In genomic region chr9:1845421-1845820, GRCh38 we compare ENCODE assay signal across 28 cellular contexts.
"Had no signal": no experiment of that assay in that cellular context is flagged by ENCODE, and none has a peak within 500 bp of the region (broad histone marks: within the 10 kb centered on the region; RNA-seq: fewer than 3 reads in every experiment).

No MANE protein-coding gene starts in this region.

- H3K27me3 ChIP-seq: colonic mucosa, esophagus muscularis mucosa, esophagus squamous epithelium, foreskin keratinocyte, gastrocnemius medialis, heart left ventricle had no signal

- H3K9me3 ChIP-seq: colonic mucosa, esophagus muscularis mucosa, esophagus squamous epithelium, gastrocnemius medialis, gastroesophageal sphincter, heart left ventricle, heart right ventricle had no signal

- H3K27ac Mint-ChIP-seq: dendritic cell treated with granulocyte-macrophage colony-stimulating factor and Interleukin-4, amounts not matched to agents 40 ng/mL and 50 ng/mL, for 4 days; effector memory CD8-positive, alpha-beta T cell had no signal

- ATAC-seq: effector memory CD8-positive, alpha-beta T cell; esophagus mucosa; foreskin keratinocyte; gastrocnemius medialis; gastroesophageal sphincter; heart left ventricle; heart right ventricle had no signal

- DNase-seq: colonic mucosa; cortex of kidney; dermis blood vessel endothelial cell; dorsolateral prefrontal cortex; effector CD4-positive, alpha-beta T cell; effector CD8-positive, alpha-beta T cell; effector memory CD4-positive, alpha-beta T cell; effector memory CD8-positive, alpha-beta T cell; erythroblast; esophagus squamous epithelium; foreskin fibroblast; foreskin keratinocyte; foreskin melanocyte; gastrocnemius medialis; glutamatergic neuron; head of caudate nucleus; heart left ventricle; heart right ventricle had no signal

- H3K4me3 Mint-ChIP-seq: dendritic cell treated with granulocyte-macrophage colony-stimulating factor and Interleukin-4, amounts not matched to agents 40 ng/mL and 50 ng/mL, for 4 days; effector memory CD8-positive, alpha-beta T cell had no signal

- H3K27ac ChIP-seq: colonic mucosa, coronary artery, dorsolateral prefrontal cortex, epithelial cell of prostate, esophagus muscularis mucosa, esophagus squamous epithelium, foreskin keratinocyte, gastrocnemius medialis, gastroesophageal sphincter, heart left ventricle, heart right ventricle had no signal

- H3K27me3 Mint-ChIP-seq: dendritic cell treated with granulocyte-macrophage colony-stimulating factor and Interleukin-4, amounts not matched to agents 40 ng/mL and 50 ng/mL, for 4 days had no signal

- H3K36me3 ChIP-seq: colonic mucosa, esophagus muscularis mucosa, esophagus squamous epithelium, gastrocnemius medialis, gastroesophageal sphincter, heart left ventricle, heart right ventricle had no signal

- H3K4me1 ChIP-seq: colonic mucosa, esophagus muscularis mucosa, esophagus squamous epithelium, foreskin keratinocyte, gastrocnemius medialis, gastroesophageal sphincter, heart left ventricle, heart right ventricle had no signal

- H3K9me3 Mint-ChIP-seq: dendritic cell treated with granulocyte-macrophage colony-stimulating factor and Interleukin-4, amounts not matched to agents 40 ng/mL and 50 ng/mL, for 4 days; effector memory CD8-positive, alpha-beta T cell had no signal

- H3K4me3 ChIP-seq: colonic mucosa, coronary artery, dorsolateral prefrontal cortex, esophagus muscularis mucosa, esophagus squamous epithelium, gastrocnemius medialis, gastroesophageal sphincter, heart left ventricle, heart right ventricle had no signal

- FAIRE-seq: colon, endometrium, endothelial cell of umbilical vein, frontal cortex had no signal
